ENCODE assay signal across 15 cellular contexts in the genomic region with DNA sequence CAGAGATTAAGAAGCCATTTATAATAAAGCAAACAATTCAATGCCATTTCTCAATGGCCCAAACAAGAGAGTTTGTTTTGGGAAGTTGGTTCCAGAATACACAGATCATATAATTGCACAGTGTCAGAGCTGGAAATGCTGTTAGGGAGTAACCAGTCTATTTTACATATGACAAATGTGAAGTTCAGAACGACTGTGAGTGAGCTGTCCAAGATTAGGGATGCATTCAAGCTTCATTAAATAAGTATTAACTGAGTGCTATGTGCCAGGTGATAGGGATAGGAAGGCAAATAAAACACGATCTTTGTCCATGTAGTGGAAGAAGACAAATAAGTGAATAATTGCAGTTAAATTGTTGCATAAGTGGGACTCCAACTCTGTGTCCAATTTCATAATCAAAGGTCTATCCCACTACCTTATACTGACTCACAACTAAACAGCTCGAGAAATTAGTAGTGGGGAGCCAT. TPM values are rescaled to one million over a fixed set of nuclear protein-coding genes. Genes with fewer than 3 reads are reported as not detected.
A peak's percentile ranks its signal among the peaks of the same experiment; 100 is the strongest.
DNase-seq lines count a peak whose midpoint lies in the region; TF ChIP-seq lines count a peak whose summit lies in the region.
"Had no signal": no experiment of that assay in that cellular context is flagged by ENCODE, and none has a peak within 500 bp of the region (broad histone marks: within the 10 kb centered on the region; RNA-seq: fewer than 3 reads in every experiment).

No MANE protein-coding gene starts in this region.

- peak; percentile 35 for DNase-seq in EL
- DNase-seq in NCI-H69 (lab: John Stamatoyannopoulos, UW): peak; percentile 68
- DNase-seq in epithelial cell of proximal tubule (ENCODE audit: low read depth): peak; percentile 16
- no peak for DNase-seq in dorsolateral prefrontal cortex
- DNase-seq in activated naive CD8-positive, alpha-beta T cell treated with anti-CD3 and anti-CD28 coated beads for 36 hours: no peak
- no peak for DNase-seq in globus pallidus (ENCODE audit: low spot score)
- DNase-seq: activated naive CD4-positive, alpha-beta T cell treated with anti-CD3 and anti-CD28 coated beads, Interleukin-2, amount 10 ng/mL, durations not matched to agents 7 days and 5 days; body of pancreas; DMS53; left ventricle myocardium inferior; NCI-H1092 treated with DMSO at 0.1 percent for 48 hours; spleen; stimulated activated naive B cell treated with anti-CD40 and anti-IgM and Interleukin-4, amounts not matched to agents 10 μg/mL and 1 μg/mL and 100 μg/mL, for 72 hours had no signal

- no peak overlapping the region for H3K9ac ChIP-seq in parathyroid adenoma

- H2AFZ ChIP-seq in parathyroid adenoma: peak overlapping the region; percentile 2

- H3K9me3 ChIP-seq in parathyroid adenoma (ENCODE audit: control insufficient read depth, low read length): no peaks in the 10 kb centered on the region
- H3K9me3 ChIP-seq: body of pancreas, left ventricle myocardium inferior, spleen had no signal

- no peak overlapping the region for H3K27ac Mint-ChIP-seq in activated naive CD8-positive, alpha-beta T cell treated with anti-CD3 and anti-CD28 coated beads for 36 hours
- H3K27ac Mint-ChIP-seq: activated naive CD4-positive, alpha-beta T cell treated with anti-CD3 and anti-CD28 coated beads, Interleukin-2, amount 10 ng/mL, durations not matched to agents 7 days and 5 days; CD14-positive monocyte; stimulated activated naive B cell treated with anti-CD40 and anti-IgM and Interleukin-4, amounts not matched to agents 10 μg/mL and 1 μg/mL and 100 μg/mL, for 72 hours had no signal

- no peak for TF ChIP-seq CTCF in epithelial cell of proximal tubule (conservative IDR thresholded peaks at IDR 0.05; ENCODE audit: low read depth, low read length)
- TF ChIP-seq CTCF in parathyroid adenoma (IDR thresholded peaks at IDR 0.05): no peak
- TF ChIP-seq CTCF in dorsolateral prefrontal cortex (IDR thresholded peaks at IDR 0.05 in 54 of 56, conservative IDR thresholded peaks at IDR 0.05 in 2 of 56; ENCODE audit: low read depth in 1 of 56, partially characterized antibody in 56 of 56): no peak

- intact Hi-C loops in dorsolateral prefrontal cortex (cut with DNase I): loop anchor here in 1 of 2 donors (5.0 kb wide), 2 partner anchors 35 to 50 kb away; partner anchors contain the start of gene PICALM

- H3K4me2 ChIP-seq in parathyroid adenoma (ENCODE audit: low read length): no peak overlapping the region

- H3K4me1 Mint-ChIP-seq in activated naive CD8-positive, alpha-beta T cell treated with anti-CD3 and anti-CD28 coated beads for 36 hours: no peaks in the 10 kb centered on the region
- H3K4me1 Mint-ChIP-seq: activated naive CD4-positive, alpha-beta T cell treated with anti-CD3 and anti-CD28 coated beads, Interleukin-2, amount 10 ng/mL, durations not matched to agents 7 days and 5 days had no signal

- no peaks in the 10 kb centered on the region for H3K36me3 Mint-ChIP-seq in activated naive CD8-positive, alpha-beta T cell treated with anti-CD3 and anti-CD28 coated beads for 36 hours
- H3K36me3 Mint-ChIP-seq: activated naive CD4-positive, alpha-beta T cell treated with anti-CD3 and anti-CD28 coated beads, Interleukin-2, amount 10 ng/mL, durations not matched to agents 7 days and 5 days; CD14-positive monocyte; stimulated activated naive B cell treated with anti-CD40 and anti-IgM and Interleukin-4, amounts not matched to agents 10 μg/mL and 1 μg/mL and 100 μg/mL, for 72 hours had no signal

- no peak overlapping the region for H3K27ac ChIP-seq in parathyroid adenoma
- peak overlapping the region in 12 of 59 donors; percentile 0 to 93 (median 36) for H3K27ac ChIP-seq in dorsolateral prefrontal cortex
- H3K27ac ChIP-seq: body of pancreas, left ventricle myocardium inferior, spleen had no signal

- no peaks in the 10 kb centered on the region for H3K9me3 Mint-ChIP-seq in activated naive CD8-positive, alpha-beta T cell treated with anti-CD3 and anti-CD28 coated beads for 36 hours
- H3K9me3 Mint-ChIP-seq: activated naive CD4-positive, alpha-beta T cell treated with anti-CD3 and anti-CD28 coated beads, Interleukin-2, amount 10 ng/mL, durations not matched to agents 7 days and 5 days had no signal

- no peaks in the 10 kb centered on the region for H3K79me2 ChIP-seq in parathyroid adenoma

- no peaks in the 10 kb centered on the region for H3K4me1 ChIP-seq in parathyroid adenoma
- H3K4me1 ChIP-seq: body of pancreas, left ventricle myocardium inferior, spleen had no signal

- H3K27me3 ChIP-seq in parathyroid adenoma (ENCODE audit: control insufficient read depth, insufficient read depth, low read length): no peaks in the 10 kb centered on the region
- no peaks in the 10 kb centered on the region for H3K27me3 ChIP-seq in dorsolateral prefrontal cortex
- H3K27me3 ChIP-seq: body of pancreas, spleen had no signal

- no peak overlapping the region for H3K4me3 Mint-ChIP-seq in activated naive CD8-positive, alpha-beta T cell treated with anti-CD3 and anti-CD28 coated beads for 36 hours
- H3K4me3 Mint-ChIP-seq: activated naive CD4-positive, alpha-beta T cell treated with anti-CD3 and anti-CD28 coated beads, Interleukin-2, amount 10 ng/mL, durations not matched to agents 7 days and 5 days; CD14-positive monocyte; stimulated activated naive B cell treated with anti-CD40 and anti-IgM and Interleukin-4, amounts not matched to agents 10 μg/mL and 1 μg/mL and 100 μg/mL, for 72 hours had no signal

- H3K4me3 ChIP-seq in epithelial cell of proximal tubule (ENCODE audit: low read depth, low read length): no peak overlapping the region
- no peak overlapping the region for H3K4me3 ChIP-seq in parathyroid adenoma (ENCODE audit: low read depth, low read length)
- H3K4me3 ChIP-seq in dorsolateral prefrontal cortex: no peak overlapping the region
- H3K4me3 ChIP-seq: body of pancreas, left ventricle myocardium inferior, spleen had no signal

- no peaks in the 10 kb centered on the region for H3K36me3 ChIP-seq in parathyroid adenoma (ENCODE audit: control insufficient read depth, insufficient read depth, low read length)
- H3K36me3 ChIP-seq: left ventricle myocardium inferior, spleen had no signal

- peaks cover 4% of the 10 kb centered on the region for H3K27me3 Mint-ChIP-seq in activated naive CD8-positive, alpha-beta T cell treated with anti-CD3 and anti-CD28 coated beads for 36 hours
- H3K27me3 Mint-ChIP-seq: stimulated activated naive B cell treated with anti-CD40 and anti-IgM and Interleukin-4, amounts not matched to agents 10 μg/mL and 1 μg/mL and 100 μg/mL, for 72 hours had no signal

RNA-seq across cellular contexts. Expression of gene PICALM, which starts 33.1 kb away (rescaled TPM):
- 153 and 218 TPM in 2 replicates for total RNA-seq in epithelial cell of proximal tubule
- 100 to 1,000 TPM; 218 to 547 (median 291) TPM for total RNA-seq in dorsolateral prefrontal cortex
- total RNA-seq in activated naive CD8-positive, alpha-beta T cell treated with anti-CD3 and anti-CD28 coated beads for 36 hours: 10 to 100 TPM; 35.8 to 41.1 TPM

Comparison
In these comparisons a context has a peak if more than half of its experiments do, and no peak if none do; other contexts are left out.
1. DNase-seq: peak in EL (single experiment), NCI-H69 (single experiment) and epithelial cell of proximal tubule (single experiment); none in dorsolateral prefrontal cortex (0 of 10), activated naive CD8-positive, alpha-beta T cell treated with anti-CD3 and anti-CD28 coated beads for 36 hours (single experiment) and globus pallidus (single experiment).